In genomic region chr11:10722307-10722706, GRCh38 we compare ENCODE assay signal across 1 cellular context.
TF ChIP-seq lines count a peak whose summit lies in the region.

No MANE protein-coding gene starts in this region.

TF ChIP-seq in SK-N-SH, 30 proteins besides CTCF, POLR2A, EP300 and RAD21 (continued from another document):
- TF ChIP-seq, protein P1, sequence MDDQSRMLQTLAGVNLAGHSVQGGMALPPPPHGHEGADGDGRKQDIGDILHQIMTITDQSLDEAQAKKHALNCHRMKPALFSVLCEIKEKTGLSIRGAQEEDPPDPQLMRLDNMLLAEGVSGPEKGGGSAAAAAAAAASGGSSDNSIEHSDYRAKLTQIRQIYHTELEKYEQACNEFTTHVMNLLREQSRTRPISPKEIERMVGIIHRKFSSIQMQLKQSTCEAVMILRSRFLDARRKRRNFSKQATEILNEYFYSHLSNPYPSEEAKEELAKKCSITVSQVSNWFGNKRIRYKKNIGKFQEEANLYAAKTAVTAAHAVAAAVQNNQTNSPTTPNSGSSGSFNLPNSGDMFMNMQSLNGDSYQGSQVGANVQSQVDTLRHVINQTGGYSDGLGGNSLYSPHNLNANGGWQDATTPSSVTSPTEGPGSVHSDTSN (IDR thresholded peaks at IDR 0.05): no peak
